In genomic region chr1:101431956-101432510, GRCh38 we compare ENCODE assay signal across 17 cellular contexts.
DNase-seq lines count a peak whose midpoint lies in the region; ATAC-seq lines count a peak whose summit lies in the region.
"Had no signal": no experiment of that assay in that cellular context is flagged by ENCODE, and none has a peak within 500 bp of the region (broad histone marks: within the 10 kb centered on the region; RNA-seq: fewer than 3 reads in every experiment).

No MANE protein-coding gene starts in this region.

- ATAC-seq in GM18502 (IDR thresholded peaks at IDR 0.05; ENCODE audit: poor library complexity, unreplicated experiment) (peak; percentile 70), GM19397 (IDR thresholded peaks at IDR 0.05; ENCODE audit: unreplicated experiment) (peak; percentile 47), HG03108 (IDR thresholded peaks at IDR 0.05; ENCODE audit: unreplicated experiment) (peak; percentile 39), HG03520 (IDR thresholded peaks at IDR 0.05; ENCODE audit: unreplicated experiment) (no peak), GM19023 (IDR thresholded peaks at IDR 0.05; ENCODE audit: unreplicated experiment) (no peak)
- ATAC-seq: left cardiac atrium, SK-N-SH treated with all-trans-retinoic acid at 6 μM for 48 hours had no signal

- DNase-seq in NCI-H345 treated with DMSO at 0.1 percent for 48 hours (lab: John Stamatoyannopoulos, UW; ENCODE audit: unreplicated experiment) (peak; percentile 76), NCI-H1092 treated with DMSO at 0.1 percent for 48 hours (lab: John Stamatoyannopoulos, UW) (no peak), T-helper 1 cell (no peak)
- DNase-seq: activated CD4-positive, alpha-beta T cell treated with anti-CD3 and anti-CD28 coated beads, Interleukin-2, amount 50 U/mL, for 1 hour; activated naive CD4-positive, alpha-beta T cell treated with anti-CD3 and anti-CD28 coated beads, Interleukin-2, amount 50 U/mL, for 16 hours; activated T-cell treated with anti-CD3 and anti-CD28 coated beads for 4 hours; Caco-2; cortex of kidney; foreskin melanocyte; left cardiac atrium; NCI-H2081 had no signal

Comparison
In these comparisons a context has a peak if more than half of its experiments do, and no peak if none do; other contexts are left out.
1. ATAC-seq: peak in GM18502 (single experiment), GM19397 (single experiment) and HG03108 (single experiment); none in HG03520 (single experiment) and GM19023 (single experiment).